In the genomic region with DNA sequence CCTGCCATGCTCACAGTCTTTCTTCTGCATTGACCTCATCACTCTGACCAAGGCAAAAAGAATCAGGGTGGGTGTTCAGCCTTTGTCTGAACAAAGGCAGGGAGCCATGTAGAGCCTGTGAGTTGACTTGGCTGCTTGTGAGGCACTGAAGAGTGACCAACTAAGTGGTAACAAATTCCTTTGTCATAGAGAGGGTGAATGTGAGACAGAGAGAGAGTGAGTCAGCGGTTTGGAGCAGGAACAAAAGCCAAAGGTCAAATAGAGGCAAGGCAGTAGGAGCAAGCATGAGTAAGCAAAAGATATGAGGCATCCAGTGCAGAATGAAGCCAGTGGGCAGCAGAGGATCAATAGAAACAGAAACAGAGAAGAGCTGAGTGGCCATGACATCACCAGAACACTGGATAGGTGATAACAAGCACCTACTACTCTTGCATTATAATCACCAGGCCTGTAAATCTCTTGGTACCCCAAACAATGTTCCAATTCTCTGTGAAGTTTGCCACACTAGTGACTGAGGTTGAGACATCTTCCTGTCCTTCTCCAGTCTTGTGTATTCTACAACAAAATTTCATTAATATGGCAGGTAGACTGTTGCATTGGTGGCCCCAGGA, we compare ENCODE assay signal across 8 cellular contexts.
DNase-seq lines count a peak whose midpoint lies in the region; ATAC-seq, FAIRE-seq and TF ChIP-seq lines count a peak whose summit lies in the region.

No MANE protein-coding gene starts in this region.

- no peaks in the 10 kb centered on the region for H3K27me3 ChIP-seq in MG63

- H3K4me3 Mint-ChIP-seq in activated CD4-positive, alpha-beta memory T cell treated with anti-CD3 and anti-CD28 coated beads, Interleukin-2, amount 10 ng/mL, durations not matched to agents 7 days and 5 days, result no peak overlapping the region

- H3K9me3 ChIP-seq in MG63, result no peaks in the 10 kb centered on the region

- H3K4me1 Mint-ChIP-seq in activated CD4-positive, alpha-beta memory T cell treated with anti-CD3 and anti-CD28 coated beads, Interleukin-2, amount 10 ng/mL, durations not matched to agents 7 days and 5 days, result no peaks in the 10 kb centered on the region

- peak; percentile 78 for ATAC-seq in GM21619 (IDR thresholded peaks at IDR 0.05; ENCODE audit: unreplicated experiment)

- no peaks in the 10 kb centered on the region for H3K36me3 Mint-ChIP-seq in activated CD4-positive, alpha-beta memory T cell treated with anti-CD3 and anti-CD28 coated beads, Interleukin-2, amount 10 ng/mL, durations not matched to agents 7 days and 5 days (ENCODE audit: low read depth)

- TF ChIP-seq CTCF in cardiac fibroblast (IDR thresholded peaks at IDR 0.05; ENCODE audit: low read depth, low read length), result peak; percentile 12

- DNase-seq in DMS53 treated with DMSO at 0.1 percent for 48 hours (lab: John Stamatoyannopoulos, UW; ENCODE audit: unreplicated experiment), result peak; percentile 95
- peak; percentile 90 for DNase-seq in MG63
- DNase-seq in cardiac fibroblast (ENCODE audit: low read depth in 2 of 2), result peak; percentile 93 to 99
- peak; percentile 93 for DNase-seq in myocyte (ENCODE audit: low read depth)
- DNase-seq in frontal cortex (ENCODE audit: low spot score in 2 of 2), result no peak
- no peak for DNase-seq in NCI-H1930 (lab: John Stamatoyannopoulos, UW)
- DNase-seq in activated CD4-positive, alpha-beta memory T cell treated with anti-CD3 and anti-CD28 coated beads, Interleukin-2, amount 10 ng/mL, durations not matched to agents 7 days and 5 days, result no peak

- FAIRE-seq in frontal cortex (lab: Jason Lieb, UNC), result no peak

- CTCF ChIA-PET in activated CD4-positive, alpha-beta memory T cell treated with anti-CD3 and anti-CD28 coated beads, Interleukin-2, amount 10 ng/mL, durations not matched to agents 7 days and 5 days (lab: Charles Lee), result no interaction called here

- H3K4me3 ChIP-seq in MG63 (no peak overlapping the region), cardiac fibroblast (replicated peaks in 1 of 2; ENCODE audit: low read depth in 2 of 2, low read length in 2 of 2) (peak overlapping the region in 1 of 2 donors; percentile 19)

- H3K27me3 Mint-ChIP-seq in activated CD4-positive, alpha-beta memory T cell treated with anti-CD3 and anti-CD28 coated beads, Interleukin-2, amount 10 ng/mL, durations not matched to agents 7 days and 5 days, result peaks cover 4% of the 10 kb centered on the region

- H3K36me3 ChIP-seq in MG63, result no peaks in the 10 kb centered on the region

- H3K9me3 Mint-ChIP-seq in activated CD4-positive, alpha-beta memory T cell treated with anti-CD3 and anti-CD28 coated beads, Interleukin-2, amount 10 ng/mL, durations not matched to agents 7 days and 5 days, result no peaks in the 10 kb centered on the region

- H3K27ac Mint-ChIP-seq in activated CD4-positive, alpha-beta memory T cell treated with anti-CD3 and anti-CD28 coated beads, Interleukin-2, amount 10 ng/mL, durations not matched to agents 7 days and 5 days, result no peak overlapping the region

- POLR2A ChIA-PET in activated CD4-positive, alpha-beta memory T cell treated with anti-CD3 and anti-CD28 coated beads, Interleukin-2, amount 10 ng/mL, durations not matched to agents 7 days and 5 days (lab: Charles Lee), result no interaction called here

Comparison
In these comparisons a context has a peak if more than half of its experiments do, and no peak if none do; other contexts are left out.
1. DNase-seq: peak in DMS53 treated with DMSO at 0.1 percent for 48 hours (single experiment), MG63 (single experiment), cardiac fibroblast (2 of 2) and myocyte (single experiment); none in frontal cortex (0 of 2), NCI-H1930 (0 of 2) and activated CD4-positive, alpha-beta memory T cell treated with anti-CD3 and anti-CD28 coated beads, Interleukin-2, amount 10 ng/mL, durations not matched to agents 7 days and 5 days (single experiment).